In the genomic region with DNA sequence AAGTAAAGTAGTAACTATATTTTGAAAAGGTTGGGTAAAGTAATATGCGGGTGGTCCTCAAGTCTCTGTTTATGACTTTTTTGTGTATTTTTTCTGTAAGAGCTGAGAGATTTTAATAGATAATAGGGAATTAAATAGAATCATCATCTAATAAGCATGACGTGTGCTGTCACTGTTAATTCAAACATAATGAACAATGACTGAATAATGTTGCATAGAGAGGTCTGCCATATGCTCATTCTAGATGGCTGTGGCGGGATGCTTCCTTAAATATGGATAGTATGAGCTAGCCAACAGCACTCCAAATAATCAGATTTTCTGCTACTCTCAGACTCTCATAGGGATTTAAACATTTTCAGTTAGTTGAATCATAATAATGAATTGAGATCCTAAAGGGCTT, we compare ENCODE assay signal across 26 cellular contexts.
"Had no signal": no experiment of that assay in that cellular context is flagged by ENCODE, and none has a peak within 500 bp of the region (broad histone marks: within the 10 kb centered on the region; RNA-seq: fewer than 3 reads in every experiment).

No MANE protein-coding gene starts in this region.

- H3K4me3 Mint-ChIP-seq: naive thymus-derived CD8-positive, alpha-beta T cell; nephron; neural crest cell; stimulated activated naive B cell treated with anti-CD40 and anti-IgM and Interleukin-4, amounts not matched to agents 10 μg/mL and 1 μg/mL and 100 μg/mL, for 72 hours had no signal

- H3K4me1 Mint-ChIP-seq: naive thymus-derived CD8-positive, alpha-beta T cell; nephron; neural crest cell had no signal

- H3K27ac Mint-ChIP-seq: naive thymus-derived CD8-positive, alpha-beta T cell; nephron; stimulated activated naive B cell treated with anti-CD40 and anti-IgM and Interleukin-4, amounts not matched to agents 10 μg/mL and 1 μg/mL and 100 μg/mL, for 72 hours had no signal

- DNase-seq: kidney glomerular epithelial cell; left colon; left lung; lower lobe of right lung; mammary epithelial cell; mesenchymal stem cell; naive thymus-derived CD8-positive, alpha-beta T cell; nucleus accumbens; pancreas; posterior cingulate gyrus; retina; right cardiac atrium; stimulated activated CD4-positive, alpha-beta T cell treated with anti-CD3 and anti-CD28 coated beads, Interleukin-12 subunit alpha, Interleukin-12 subunit beta, amount 100 ng/mL, for 4 hours; stimulated activated CD4-positive, alpha-beta T cell treated with anti-CD3 and anti-CD28 coated beads, Interleukin-15, amount 100 ng/mL, for 24 hours; stimulated activated CD4-positive, alpha-beta T cell treated with anti-CD3 and anti-CD28 coated beads, Interleukin-2, amount 100 ng/mL, for 24 hours; stimulated activated CD4-positive, alpha-beta T cell treated with anti-CD3 and anti-CD28 coated beads, Interleukin-4, amount 100 ng/mL, for 1 hour; stimulated activated naive B cell treated with anti-CD40 and anti-IgM and Interleukin-4, amounts not matched to agents 10 μg/mL and 1 μg/mL and 100 μg/mL, for 72 hours; stimulated activated naive CD8-positive, alpha-beta T cell treated with anti-CD3 and anti-CD28 coated beads, Interleukin-15, Interleukin-2, amounts not matched to agents 100 U/mL and 50 U/mL, for 24 hours; stomach; testis; thyroid gland; transverse colon; upper lobe of left lung had no signal

- ATAC-seq: left colon; left lung; lower lobe of right lung; naive thymus-derived CD8-positive, alpha-beta T cell; pancreas; right cardiac atrium; sciatic nerve; stimulated activated naive B cell treated with anti-CD40 and anti-IgM and Interleukin-4, amounts not matched to agents 10 μg/mL and 1 μg/mL and 100 μg/mL, for 72 hours; stimulated activated naive CD8-positive, alpha-beta T cell treated with anti-CD3 and anti-CD28 coated beads, Interleukin-15, Interleukin-2, amounts not matched to agents 100 U/mL and 50 U/mL, for 24 hours had no signal

- H3K36me3 Mint-ChIP-seq: naive thymus-derived CD8-positive, alpha-beta T cell; stimulated activated naive B cell treated with anti-CD40 and anti-IgM and Interleukin-4, amounts not matched to agents 10 μg/mL and 1 μg/mL and 100 μg/mL, for 72 hours had no signal

- H3K27me3 Mint-ChIP-seq: stimulated activated naive B cell treated with anti-CD40 and anti-IgM and Interleukin-4, amounts not matched to agents 10 μg/mL and 1 μg/mL and 100 μg/mL, for 72 hours had no signal

- H3K9me3 Mint-ChIP-seq: nephron had no signal
